ENCODE assay signal across 1 cellular context in the genomic region with DNA sequence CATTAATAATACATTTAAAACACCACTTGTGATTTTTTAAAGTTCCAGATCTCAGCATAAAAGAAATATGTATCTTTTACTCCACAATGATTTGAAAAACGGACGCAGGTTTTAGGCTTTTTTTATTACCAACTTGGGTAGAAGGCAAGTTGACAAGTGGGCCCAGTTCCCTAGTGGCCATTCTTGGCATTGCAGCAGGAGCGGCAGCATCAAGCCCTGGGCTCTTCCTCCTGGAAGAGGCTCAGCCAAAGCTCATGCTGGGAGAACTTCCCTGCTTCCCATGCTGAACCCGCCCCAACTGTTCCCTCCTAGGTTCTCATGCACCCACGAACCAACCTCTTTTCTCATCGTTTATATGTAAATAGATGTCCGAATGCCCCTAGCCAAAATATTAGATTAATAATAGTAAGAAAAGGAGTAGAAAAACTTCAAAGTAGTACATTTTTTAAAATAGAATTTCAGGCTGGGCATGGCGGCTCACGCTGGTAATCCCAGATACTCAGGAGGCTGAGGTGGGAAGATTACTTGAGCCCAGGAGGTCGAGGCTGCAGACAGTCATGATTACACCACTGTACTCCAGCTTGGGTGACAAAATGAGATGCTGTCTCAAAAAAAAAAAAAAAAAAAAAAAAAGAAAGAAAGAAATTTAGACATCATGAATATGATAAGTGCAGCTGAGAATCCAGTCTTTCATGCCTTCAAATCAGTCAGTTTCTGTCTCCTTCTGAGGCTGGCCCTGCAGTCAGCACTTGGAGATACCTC.
TF ChIP-seq lines count a peak whose summit lies in the region.

No MANE protein-coding gene starts in this region.

TF ChIP-seq in IMR-90, 13 proteins besides CTCF, POLR2A, EP300 and RAD21 (continued from another document):
- TF ChIP-seq CEBPB (IDR thresholded peaks at IDR 0.05; ENCODE audit: low read depth, low read length) (no peak), RCOR1 (IDR thresholded peaks at IDR 0.05; ENCODE audit: insufficient replicate concordance, low read length) (no peak)
